Comparison of ENCODE assay signal across 8 cellular contexts in the genomic region with DNA sequence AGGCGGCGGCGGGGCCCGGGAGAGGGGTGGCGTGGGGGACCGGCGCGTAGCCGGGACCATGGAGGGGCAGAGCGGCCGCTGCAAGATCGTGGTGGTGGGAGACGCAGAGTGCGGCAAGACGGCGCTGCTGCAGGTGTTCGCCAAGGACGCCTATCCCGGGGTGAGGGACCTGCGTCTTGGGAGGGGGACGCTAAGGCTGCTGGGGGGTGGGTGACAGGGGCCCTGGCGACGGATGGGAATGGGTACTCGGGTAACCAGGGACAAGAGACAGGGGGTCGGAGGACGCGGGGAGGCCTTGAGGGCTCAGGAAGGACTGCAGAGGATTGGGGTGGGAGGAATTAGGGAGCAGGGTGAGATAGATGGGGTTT. TPM values are rescaled to one million over a fixed set of nuclear protein-coding genes. Genes with fewer than 3 reads are reported as not detected.
DNase-seq lines count a peak whose midpoint lies in the region; ATAC-seq and TF ChIP-seq lines count a peak whose summit lies in the region.

No MANE protein-coding gene starts in this region.

- H3F3A ChIP-seq in PC-3 (ENCODE audit: low read length, unreplicated experiment), result no peaks in the 10 kb centered on the region

- no peaks in the 10 kb centered on the region for H4K20me1 ChIP-seq in PC-3 (ENCODE audit: low read length)

- no peaks in the 10 kb centered on the region for H3K9me2 ChIP-seq in PC-3 (replicated peaks; ENCODE audit: low read length)

- no peak overlapping the region for H3K4me2 ChIP-seq in PC-3 (ENCODE audit: low read length)

- no peaks in the 10 kb centered on the region for H3K9me3 Mint-ChIP-seq in naive B cell

- no peak for DNase-seq in H7
- DNase-seq in caudate nucleus (lab: John Stamatoyannopoulos, UW), result peak in 1 of 61 donors; percentile 45
- DNase-seq in naive B cell, result no peak
- DNase-seq in PC-3, result no peak
- no peak for DNase-seq in NCI-H2107 treated with DMSO at 0.1 percent for 48 hours (lab: John Stamatoyannopoulos, UW; ENCODE audit: unreplicated experiment)
- DNase-seq in T1000 (lab: John Stamatoyannopoulos, UW), result no peak

- CTCF ChIA-PET in PC-3 (lab: Charles Lee), result interaction anchor here (1.4 kb wide), 1 partner anchor 104 kb away, joined by 5 read pairs; no protein-coding TSS in a partner anchor

- no peak overlapping the region for H3K9ac ChIP-seq in PC-3 (ENCODE audit: low read length)

- H3K27ac Mint-ChIP-seq in naive B cell, result peak overlapping the region in 5 of 6 donors; percentile 57 to 95 (median 87)

- H3K27ac ChIP-seq in 22Rv1, result peak overlapping the region; percentile 72; the same call in 1 of the 2 replicates
- peak overlapping the region; percentile 58 for H3K27ac ChIP-seq in caudate nucleus (ENCODE audit: low read depth, low read length)
- H3K27ac ChIP-seq in PC-3 (ENCODE audit: low read length), result no peak overlapping the region

- peak overlapping the region; percentile 73 for H3K4me3 ChIP-seq in H7 (ENCODE audit: insufficient read depth, low read depth, low read length)
- H3K4me3 ChIP-seq in PC-3 (ENCODE audit: low read length), result no peak overlapping the region

- H3K27me3 ChIP-seq in H7 (ENCODE audit: control insufficient read depth, insufficient read depth, low read length) (no peaks in the 10 kb centered on the region), PC-3 (ENCODE audit: low read length) (no peaks in the 10 kb centered on the region)

- no peaks in the 10 kb centered on the region for H3K9me3 ChIP-seq in PC-3 (ENCODE audit: low read length)

- intact Hi-C loops in PC-3 (cut with micrococcal nuclease), result loop anchor here (2.0 kb wide), 1 partner anchor 146 kb away; a partner anchor contains a TSS

- BruUV-seq in PC-3 (replicated peaks; lab: Mats Ljungman, UMichigan), result no TSS peak

- no peaks in the 10 kb centered on the region for H3K36me3 Mint-ChIP-seq in naive B cell

- TF ChIP-seq CTCF in 22Rv1 (IDR thresholded peaks at IDR 0.05) (no peak), PC-3 (conservative IDR thresholded peaks at IDR 0.05; ENCODE audit: low read depth, low read length) (no peak)

- H2AFZ ChIP-seq in PC-3 (ENCODE audit: low read length), result no peak overlapping the region

- POLR2A ChIA-PET in PC-3 (lab: Charles Lee; ENCODE audit: unreplicated experiment), result no interaction called here

- peaks cover 5% of the 10 kb centered on the region for H3K4me1 ChIP-seq in PC-3 (ENCODE audit: insufficient read depth, low read length)

- H3K79me2 ChIP-seq in PC-3 (ENCODE audit: low read length), result peaks cover 8% of the 10 kb centered on the region; the same call in 1 of the 2 replicates

- no peaks in the 10 kb centered on the region for H3K27me3 Mint-ChIP-seq in naive B cell

- ATAC-seq in naive B cell (ENCODE audit: low read depth in 2 of 2) (no peak), PC-3 (no peak), HG02885 (IDR thresholded peaks at IDR 0.05; ENCODE audit: poor library complexity, unreplicated experiment) (no peak)

- peaks cover 22 to 26% (median 22%) of the 10 kb centered on the region in 3 donors for H3K4me1 Mint-ChIP-seq in naive B cell

- H3K36me3 ChIP-seq in H7 (replicated peaks; ENCODE audit: control insufficient read depth, insufficient read depth, low read length) (peaks cover 4% of the 10 kb centered on the region), PC-3 (ENCODE audit: low read depth, low read length) (no peaks in the 10 kb centered on the region)

- peak overlapping the region; percentile 75 to 91 (median 82) for H3K4me3 Mint-ChIP-seq in naive B cell

RNA-seq across cellular contexts. Expression of a gene that starts 0.2 kb away (rescaled TPM):
- total RNA-seq in H7 (2014; rRNA removed; shearing (Covaris generic)), result 25.3 and 25.9 TPM in 2 replicates
- under 1 TPM in 5 of 6 donors, not detected in 1; 0.11 to 0.30 (median 0.22) TPM for polyA plus RNA-seq in naive B cell (ENCODE audit: low read depth in 6 of 6)
- 0.12 and 0.29 TPM in 2 replicates for total RNA-seq in PC-3 (2014; rRNA removed)

RNA-seq across cellular contexts. Expression of a gene that starts 3.1 kb away (rescaled TPM):
- total RNA-seq in H7 (2014; rRNA removed; shearing (Covaris generic)), result 263 and 264 TPM in 2 replicates
- polyA plus RNA-seq in naive B cell (ENCODE audit: low read depth in 6 of 6), result 10 to 100 TPM; 63.2 to 76.5 (median 74.6) TPM
- 62.4 and 68.1 TPM in 2 replicates for total RNA-seq in PC-3 (2014; rRNA removed)

RNA-seq across cellular contexts. Expression of a gene that starts 18.7 kb away (rescaled TPM):
- total RNA-seq in H7 (2014; rRNA removed; shearing (Covaris generic)), result 3.9 and 6.2 TPM in 2 replicates
- polyA plus RNA-seq in naive B cell (ENCODE audit: low read depth in 6 of 6), result 10 to 100 TPM; 47.6 to 83.6 (median 59.1) TPM
- 8.7 and 12.3 TPM in 2 replicates for total RNA-seq in PC-3 (2014; rRNA removed)

RNA-seq across cellular contexts. Expression of a gene that starts 27.1 kb away (rescaled TPM):
- total RNA-seq in H7 (2014; rRNA removed; shearing (Covaris generic)), result 1,832 and 1,859 TPM in 2 replicates
- 1,000 to 10,000 TPM; 1,305 to 2,435 (median 1,972) TPM for polyA plus RNA-seq in naive B cell (ENCODE audit: low read depth in 6 of 6)
- total RNA-seq in PC-3 (2014; rRNA removed), result 667 and 784 TPM in 2 replicates

RNA-seq across cellular contexts. Expression of a gene that starts 44.9 kb away (rescaled TPM):
- 7.7 and 8.3 TPM in 2 replicates for total RNA-seq in H7 (2014; rRNA removed; shearing (Covaris generic))
- 10 to 100 TPM; 15.3 to 39.6 (median 26.2) TPM for polyA plus RNA-seq in naive B cell (ENCODE audit: low read depth in 6 of 6)
- 9.5 and 15.6 TPM in 2 replicates for total RNA-seq in PC-3 (2014; rRNA removed)

Comparison
In these comparisons a context has a peak if more than half of its experiments do, and no peak if none do; other contexts are left out.
1. RNA of a gene that starts 0.2 kb away (total RNA-seq): 25.3 to 25.9 TPM in H7; 0.12 to 0.29 TPM in PC-3; every median in the first group is over 10 times any median in the second.